20 cellular contexts compared by ENCODE assay signal in the genomic region with DNA sequence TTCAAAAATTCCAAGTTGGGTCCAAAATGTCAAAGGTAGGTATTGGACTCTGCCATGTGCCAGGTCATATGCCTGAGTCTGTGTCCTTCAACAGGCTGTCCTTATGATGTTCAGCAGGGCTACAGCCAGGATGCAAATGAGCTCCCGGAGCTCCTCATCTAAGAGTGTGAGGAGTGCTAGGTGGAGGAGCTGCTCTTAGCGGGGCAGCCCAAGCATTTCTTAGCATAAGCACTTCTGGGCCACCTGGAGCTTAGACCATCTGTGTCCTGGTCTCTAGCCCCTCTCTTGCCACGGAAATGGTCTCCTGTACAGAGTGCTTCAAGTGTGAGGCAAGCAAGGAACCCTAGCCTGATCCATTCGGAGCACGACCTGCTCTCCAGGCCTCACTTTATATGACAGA.
DNase-seq lines count a peak whose midpoint lies in the region; ATAC-seq and TF ChIP-seq lines count a peak whose summit lies in the region.
"Had no signal": no experiment of that assay in that cellular context is flagged by ENCODE, and none has a peak within 500 bp of the region (broad histone marks: within the 10 kb centered on the region; RNA-seq: fewer than 3 reads in every experiment).

No MANE protein-coding gene starts in this region.

- no peaks in the 10 kb centered on the region for H3K9me3 Mint-ChIP-seq in natural killer cell
- no peaks in the 10 kb centered on the region for H3K9me3 Mint-ChIP-seq in natural killer cell treated with Interleukin-12 subunit alpha and Interleukin-12 subunit beta and Interleukin-15 and Interleukin-18, amount 100 ng/mL, for 72 hours
- no peaks in the 10 kb centered on the region for H3K9me3 Mint-ChIP-seq in T-helper 2 cell treated with Interferon-gamma antibody and Interleukin-4, amounts not matched to agents 5 μg/mL and 100 μg/mL, for 36 hours
- H3K9me3 Mint-ChIP-seq: CD4-positive, alpha-beta T cell had no signal

- no peak overlapping the region for H3K4me3 Mint-ChIP-seq in natural killer cell
- H3K4me3 Mint-ChIP-seq in natural killer cell treated with Interleukin-12 subunit alpha and Interleukin-12 subunit beta and Interleukin-15 and Interleukin-18, amount 100 ng/mL, for 72 hours = no peak overlapping the region
- H3K4me3 Mint-ChIP-seq in T-helper 2 cell treated with Interferon-gamma antibody and Interleukin-4, amounts not matched to agents 5 μg/mL and 100 μg/mL, for 36 hours = no peak overlapping the region
- H3K4me3 Mint-ChIP-seq: CD4-positive, alpha-beta T cell had no signal

- H3K36me3 Mint-ChIP-seq in natural killer cell = no peaks in the 10 kb centered on the region
- no peaks in the 10 kb centered on the region for H3K36me3 Mint-ChIP-seq in natural killer cell treated with Interleukin-12 subunit alpha and Interleukin-12 subunit beta and Interleukin-15 and Interleukin-18, amount 100 ng/mL, for 72 hours
- H3K36me3 Mint-ChIP-seq in T-helper 2 cell treated with Interferon-gamma antibody and Interleukin-4, amounts not matched to agents 5 μg/mL and 100 μg/mL, for 36 hours (ENCODE audit: low read depth) = no peaks in the 10 kb centered on the region

- H3K27me3 Mint-ChIP-seq in natural killer cell (ENCODE audit: low read depth in 2 of 2) = peaks cover 0 to 4% of the 10 kb centered on the region in 2 donors
- peaks cover 0 to 6% of the 10 kb centered on the region in 2 donors for H3K27me3 Mint-ChIP-seq in natural killer cell treated with Interleukin-12 subunit alpha and Interleukin-12 subunit beta and Interleukin-15 and Interleukin-18, amount 100 ng/mL, for 72 hours
- H3K27me3 Mint-ChIP-seq in T-helper 2 cell treated with Interferon-gamma antibody and Interleukin-4, amounts not matched to agents 5 μg/mL and 100 μg/mL, for 36 hours (ENCODE audit: low read depth) = peaks cover 10% of the 10 kb centered on the region

- TF ChIP-seq CTCF in natural killer cell (IDR thresholded peaks at IDR 0.05) (no peak), lung (IDR thresholded peaks at IDR 0.05; ENCODE audit: control extremely low read depth, extremely low read depth) (no peak)

- no peaks in the 10 kb centered on the region for H3K9me3 ChIP-seq in lung (ENCODE audit: control insufficient read depth in 2 of 2, insufficient read depth in 1 of 2, low read length in 1 of 2)
- H3K9me3 ChIP-seq: BLaER1, Caco-2, SK-N-SH had no signal

- H3K4me3 ChIP-seq in lung = no peak overlapping the region
- H3K4me3 ChIP-seq: BLaER1 had no signal

- WGBS in lung, 2 donors = 73 to 77% methylated on average over 5 of the region's 5 CpGs

- H3K36me3 ChIP-seq in lung (ENCODE audit: control insufficient read depth in 2 of 2, insufficient read depth in 2 of 2, low read length in 2 of 2) = no peaks in the 10 kb centered on the region
- H3K36me3 ChIP-seq: BLaER1 had no signal

- H3K27ac Mint-ChIP-seq in natural killer cell = no peak overlapping the region
- no peak overlapping the region for H3K27ac Mint-ChIP-seq in natural killer cell treated with Interleukin-12 subunit alpha and Interleukin-12 subunit beta and Interleukin-15 and Interleukin-18, amount 100 ng/mL, for 72 hours
- H3K27ac Mint-ChIP-seq in T-helper 2 cell treated with Interferon-gamma antibody and Interleukin-4, amounts not matched to agents 5 μg/mL and 100 μg/mL, for 36 hours = no peak overlapping the region
- H3K27ac Mint-ChIP-seq: CD4-positive, alpha-beta T cell had no signal

- ATAC-seq in natural killer cell (no peak), lung (ENCODE audit: insufficient read depth, low FRiP score) (no peak), GM18502 (IDR thresholded peaks at IDR 0.05; ENCODE audit: poor library complexity, unreplicated experiment) (no peak), GM19452 (IDR thresholded peaks at IDR 0.05; ENCODE audit: unreplicated experiment) (no peak)
- no peak for ATAC-seq in natural killer cell treated with Interleukin-12 subunit alpha and Interleukin-12 subunit beta and Interleukin-15 and Interleukin-18, amount 100 ng/mL, for 72 hours
- ATAC-seq: Panc1 had no signal

- H3K4me1 ChIP-seq in lung (ENCODE audit: control insufficient read depth in 2 of 2, insufficient read depth in 2 of 2, low read length in 2 of 2) = no peaks in the 10 kb centered on the region
- H3K4me1 ChIP-seq: BLaER1 had no signal

- intact Hi-C loops in natural killer cell (cut with micrococcal nuclease) = no loop called here

- H3K4me1 Mint-ChIP-seq in natural killer cell = peaks cover 9 to 24% of the 10 kb centered on the region in 2 donors
- H3K4me1 Mint-ChIP-seq in natural killer cell treated with Interleukin-12 subunit alpha and Interleukin-12 subunit beta and Interleukin-15 and Interleukin-18, amount 100 ng/mL, for 72 hours (ENCODE audit: low read depth in 2 of 2) = peaks cover 0 to 9% of the 10 kb centered on the region in 2 donors
- H3K4me1 Mint-ChIP-seq in T-helper 2 cell treated with Interferon-gamma antibody and Interleukin-4, amounts not matched to agents 5 μg/mL and 100 μg/mL, for 36 hours (ENCODE audit: low read depth) = peaks cover 12% of the 10 kb centered on the region

- DNase-seq in DMS 273 (lab: John Stamatoyannopoulos, UW; ENCODE audit: unreplicated experiment) (peak; percentile 15), DMS 273 treated with DMSO at 0.1 percent for 48 hours (lab: John Stamatoyannopoulos, UW) (no peak), natural killer cell (peak; percentile 9), lung (ENCODE audit: low spot score) (peak; percentile 19)
- no peak for DNase-seq in natural killer cell treated with Interleukin-12 subunit alpha and Interleukin-12 subunit beta and Interleukin-15 and Interleukin-18, amount 100 ng/mL, for 72 hours (ENCODE audit: low spot score)
- DNase-seq in T-helper 2 cell treated with Interferon-gamma antibody and Interleukin-4, amounts not matched to agents 5 μg/mL and 100 μg/mL, for 36 hours (ENCODE audit: low spot score) = no peak
- DNase-seq: ACHN; Caco-2; CD4-positive, alpha-beta T cell; DMS153; KG1; NCI-H1436 treated with DMSO at 0.1 percent for 48 hours; NCI-H1930; NCI-H748 treated with DMSO at 0.1 percent for 48 hours; SIG-M5; SK-N-SH had no signal

- no peak overlapping the region for H3K27ac ChIP-seq in lung (ENCODE audit: low read depth in 1 of 2, low read length in 1 of 2)
- H3K27ac ChIP-seq: BLaER1 had no signal

- no peaks in the 10 kb centered on the region for H3K27me3 ChIP-seq in lung (ENCODE audit: control insufficient read depth, insufficient read depth)
- H3K27me3 ChIP-seq: BLaER1 had no signal

Comparison
In these comparisons a context has a peak if more than half of its experiments do, and no peak if none do; other contexts are left out.
1. DNase-seq: peak in DMS 273 (single experiment), natural killer cell (single experiment) and lung (single experiment); none in DMS 273 treated with DMSO at 0.1 percent for 48 hours (single experiment), natural killer cell treated with Interleukin-12 subunit alpha and Interleukin-12 subunit beta and Interleukin-15 and Interleukin-18, amount 100 ng/mL, for 72 hours (single experiment) and T-helper 2 cell treated with Interferon-gamma antibody and Interleukin-4, amounts not matched to agents 5 μg/mL and 100 μg/mL, for 36 hours (single experiment).